Comparison of ENCODE assay signal across 13 cellular contexts in the genomic region with DNA sequence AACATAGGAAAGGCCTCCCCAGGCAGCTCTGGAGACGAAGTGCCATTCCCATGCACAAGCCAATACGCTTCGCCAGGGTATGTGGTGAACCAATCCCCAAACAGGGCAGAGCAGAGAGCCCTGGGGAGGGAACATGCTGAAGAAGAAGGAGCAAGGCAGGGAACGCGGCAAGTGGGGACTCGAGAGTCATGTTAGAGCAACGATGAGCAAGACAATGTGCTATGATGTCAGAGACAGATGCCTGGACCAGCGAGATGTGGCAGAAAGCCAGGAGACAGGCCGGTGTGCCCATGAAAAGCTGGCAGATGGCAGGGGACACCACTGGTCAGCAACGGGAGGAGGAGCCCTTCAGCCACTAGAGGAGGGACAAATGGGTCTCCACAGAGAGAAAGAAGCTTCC.
"Had no signal": no experiment of that assay in that cellular context is flagged by ENCODE, and none has a peak within 500 bp of the region (broad histone marks: within the 10 kb centered on the region; RNA-seq: fewer than 3 reads in every experiment).

No MANE protein-coding gene starts in this region.

- H3K9me3 ChIP-seq: esophagus muscularis mucosa, prostate gland, right lobe of liver, suprapubic skin, upper lobe of left lung had no signal

- DNase-seq: activated CD4-positive, alpha-beta T cell treated with anti-CD3 and anti-CD28 coated beads, Interleukin-2, amount 50 U/mL, for 48 hours; activated CD4-positive, CD25-positive, alpha-beta regulatory T cell treated with anti-CD3 and anti-CD28 coated beads, Interleukin-2, amount 50 U/mL, for 72 hours; activated CD8-positive, alpha-beta memory T cell treated with anti-CD3 and anti-CD28 coated beads, Interleukin-2, amount 10 ng/mL, durations not matched to agents 7 days and 5 days; activated naive CD4-positive, alpha-beta T cell treated with anti-CD3 and anti-CD28 coated beads, Interleukin-2, amount 50 U/mL, for 16 hours; activated T-cell treated with anti-CD3 and anti-CD28 coated beads, Interleukin-2, amount 50 U/mL, for 24 hours; mesendoderm; right lobe of liver; T-helper 9 cell; upper lobe of left lung had no signal

- H3K27ac ChIP-seq: cardiac muscle cell, esophagus muscularis mucosa, prostate gland, right lobe of liver, suprapubic skin, upper lobe of left lung had no signal

- H3K27me3 ChIP-seq: cardiac muscle cell, esophagus muscularis mucosa, right lobe of liver, suprapubic skin, upper lobe of left lung had no signal

- H3K4me1 ChIP-seq: esophagus muscularis mucosa, prostate gland, right lobe of liver, suprapubic skin, upper lobe of left lung had no signal

- ATAC-seq: activated CD8-positive, alpha-beta memory T cell treated with anti-CD3 and anti-CD28 coated beads, Interleukin-2, amount 10 ng/mL, durations not matched to agents 7 days and 5 days; right lobe of liver had no signal

- H3K4me3 ChIP-seq: cardiac muscle cell, esophagus muscularis mucosa, prostate gland, right lobe of liver, suprapubic skin, upper lobe of left lung had no signal
